1 cellular context compared by ENCODE assay signal in the genomic region with DNA sequence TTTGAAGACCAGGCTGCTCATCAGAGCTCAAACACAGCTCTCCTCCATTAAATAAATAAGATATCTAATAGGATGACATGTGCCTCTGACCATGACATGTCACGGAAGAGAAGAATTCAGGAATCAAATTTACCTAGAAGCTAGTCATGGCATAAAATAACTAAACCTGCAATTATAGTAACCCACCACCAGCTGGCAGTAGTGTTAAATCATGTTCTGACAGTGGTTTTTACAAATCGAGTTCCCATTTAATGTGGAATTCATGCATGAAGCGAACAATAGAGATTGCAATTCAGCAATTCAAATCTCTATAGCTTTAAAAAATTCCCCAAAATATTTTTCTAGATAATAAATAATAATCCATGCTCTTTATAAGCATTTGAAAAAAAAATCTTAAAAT.
TF ChIP-seq lines count a peak whose summit lies in the region.

No MANE protein-coding gene starts in this region.

TF ChIP-seq in GM23338, 12 proteins besides CTCF, POLR2A, EP300 and RAD21 (continued from another document):
- TF ChIP-seq, protein P1, sequence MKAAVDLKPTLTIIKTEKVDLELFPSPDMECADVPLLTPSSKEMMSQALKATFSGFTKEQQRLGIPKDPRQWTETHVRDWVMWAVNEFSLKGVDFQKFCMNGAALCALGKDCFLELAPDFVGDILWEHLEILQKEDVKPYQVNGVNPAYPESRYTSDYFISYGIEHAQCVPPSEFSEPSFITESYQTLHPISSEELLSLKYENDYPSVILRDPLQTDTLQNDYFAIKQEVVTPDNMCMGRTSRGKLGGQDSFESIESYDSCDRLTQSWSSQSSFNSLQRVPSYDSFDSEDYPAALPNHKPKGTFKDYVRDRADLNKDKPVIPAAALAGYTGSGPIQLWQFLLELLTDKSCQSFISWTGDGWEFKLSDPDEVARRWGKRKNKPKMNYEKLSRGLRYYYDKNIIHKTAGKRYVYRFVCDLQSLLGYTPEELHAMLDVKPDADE (IDR thresholded peaks at IDR 0.05): no peak
- TF ChIP-seq JUNB (IDR thresholded peaks at IDR 0.05; ENCODE audit: unreplicated experiment): no peak
- TF ChIP-seq, protein P2, sequence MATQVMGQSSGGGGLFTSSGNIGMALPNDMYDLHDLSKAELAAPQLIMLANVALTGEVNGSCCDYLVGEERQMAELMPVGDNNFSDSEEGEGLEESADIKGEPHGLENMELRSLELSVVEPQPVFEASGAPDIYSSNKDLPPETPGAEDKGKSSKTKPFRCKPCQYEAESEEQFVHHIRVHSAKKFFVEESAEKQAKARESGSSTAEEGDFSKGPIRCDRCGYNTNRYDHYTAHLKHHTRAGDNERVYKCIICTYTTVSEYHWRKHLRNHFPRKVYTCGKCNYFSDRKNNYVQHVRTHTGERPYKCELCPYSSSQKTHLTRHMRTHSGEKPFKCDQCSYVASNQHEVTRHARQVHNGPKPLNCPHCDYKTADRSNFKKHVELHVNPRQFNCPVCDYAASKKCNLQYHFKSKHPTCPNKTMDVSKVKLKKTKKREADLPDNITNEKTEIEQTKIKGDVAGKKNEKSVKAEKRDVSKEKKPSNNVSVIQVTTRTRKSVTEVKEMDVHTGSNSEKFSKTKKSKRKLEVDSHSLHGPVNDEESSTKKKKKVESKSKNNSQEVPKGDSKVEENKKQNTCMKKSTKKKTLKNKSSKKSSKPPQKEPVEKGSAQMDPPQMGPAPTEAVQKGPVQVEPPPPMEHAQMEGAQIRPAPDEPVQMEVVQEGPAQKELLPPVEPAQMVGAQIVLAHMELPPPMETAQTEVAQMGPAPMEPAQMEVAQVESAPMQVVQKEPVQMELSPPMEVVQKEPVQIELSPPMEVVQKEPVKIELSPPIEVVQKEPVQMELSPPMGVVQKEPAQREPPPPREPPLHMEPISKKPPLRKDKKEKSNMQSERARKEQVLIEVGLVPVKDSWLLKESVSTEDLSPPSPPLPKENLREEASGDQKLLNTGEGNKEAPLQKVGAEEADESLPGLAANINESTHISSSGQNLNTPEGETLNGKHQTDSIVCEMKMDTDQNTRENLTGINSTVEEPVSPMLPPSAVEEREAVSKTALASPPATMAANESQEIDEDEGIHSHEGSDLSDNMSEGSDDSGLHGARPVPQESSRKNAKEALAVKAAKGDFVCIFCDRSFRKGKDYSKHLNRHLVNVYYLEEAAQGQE (IDR thresholded peaks at IDR 0.05; ENCODE audit: unreplicated experiment): no peak
- no peak for TF ChIP-seq ZNF331 (CRISPR knock-in tag; IDR thresholded peaks at IDR 0.05; ENCODE audit: low read depth)
